ENCODE assay signal across 9 cellular contexts in the genomic region with DNA sequence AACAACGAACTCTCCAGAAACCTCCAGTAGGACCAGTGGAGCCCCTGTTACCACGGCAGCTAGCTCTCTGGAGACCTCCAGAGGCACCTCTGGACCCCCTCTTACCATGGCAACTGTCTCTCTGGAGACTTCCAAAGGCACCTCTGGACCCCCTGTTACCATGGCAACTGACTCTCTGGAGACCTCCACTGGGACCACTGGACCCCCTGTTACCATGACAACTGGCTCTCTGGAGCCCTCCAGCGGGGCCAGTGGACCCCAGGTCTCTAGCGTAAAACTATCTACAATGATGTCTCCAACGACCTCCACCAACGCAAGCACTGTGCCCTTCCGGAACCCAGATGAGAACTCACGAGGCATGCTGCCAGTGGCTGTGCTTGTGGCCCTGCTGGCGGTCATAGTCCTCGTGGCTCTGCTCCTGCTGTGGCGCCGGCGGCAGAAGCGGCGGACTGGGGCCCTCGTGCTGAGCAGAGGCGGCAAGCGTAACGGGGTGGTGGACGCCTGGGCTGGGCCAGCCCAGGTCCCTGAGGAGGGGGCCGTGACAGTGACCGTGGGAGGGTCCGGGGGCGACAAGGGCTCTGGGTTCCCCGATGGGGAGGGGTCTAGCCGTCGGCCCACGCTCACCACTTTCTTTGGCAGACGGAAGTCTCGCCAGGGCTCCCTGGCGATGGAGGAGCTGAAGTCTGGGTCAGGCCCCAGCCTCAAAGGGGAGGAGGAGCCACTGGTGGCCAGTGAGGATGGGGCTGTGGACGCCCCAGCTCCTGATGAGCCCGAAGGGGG. TPM values are rescaled to one million over a fixed set of nuclear protein-coding genes. Genes with fewer than 3 reads are reported as not detected.
DNase-seq lines count a peak whose midpoint lies in the region; ATAC-seq, FAIRE-seq and TF ChIP-seq lines count a peak whose summit lies in the region.
"Had no signal": no experiment of that assay in that cellular context is flagged by ENCODE, and none has a peak within 500 bp of the region (broad histone marks: within the 10 kb centered on the region; RNA-seq: fewer than 3 reads in every experiment).

No MANE protein-coding gene starts in this region.

- ATAC-seq in omental fat pad (ENCODE audit: low FRiP score) = no peak

- peaks cover 56 to 72% (median 66%) of the 10 kb centered on the region in 3 donors for H3K4me1 Mint-ChIP-seq in CD8-positive, alpha-beta memory T cell
- peaks cover 67% of the 10 kb centered on the region for H3K4me1 Mint-ChIP-seq in activated naive CD8-positive, alpha-beta T cell (ENCODE audit: low read depth)
- H3K4me1 Mint-ChIP-seq in neural crest cell = peaks cover 31% of the 10 kb centered on the region

- peaks cover 0 to 4% (median 0%) of the 10 kb centered on the region in 5 donors for H3K9me3 Mint-ChIP-seq in CD8-positive, alpha-beta memory T cell
- H3K9me3 Mint-ChIP-seq in activated naive CD8-positive, alpha-beta T cell (ENCODE audit: low read depth) = no peaks in the 10 kb centered on the region
- H3K9me3 Mint-ChIP-seq in neural crest cell = no peaks in the 10 kb centered on the region

- POLR2A ChIA-PET in CD8-positive, alpha-beta memory T cell (lab: Charles Lee) = interaction anchor here (0.6 kb wide), 1 partner anchor 918 kb away, joined by 3 read pairs; no protein-coding TSS in a partner anchor
- POLR2A ChIA-PET in OCI-LY7 (lab: Charles Lee) = interaction anchor here (0.6 to 1.3 kb wide), 2 partner anchors 12 to 400 kb away, joined by 3 to 4 read pairs; no protein-coding TSS in a partner anchor

- DNase-seq in CD8-positive, alpha-beta memory T cell = peak; percentile 22 to 67 (median 55)
- DNase-seq in OCI-LY7 (ENCODE audit: low spot score) (peak; percentile 83), neural crest cell (ENCODE audit: low read depth, low spot score) (peak; percentile 23), hepatic stellate cell (ENCODE audit: low spot score) (no peak), nucleus accumbens (lab: John Stamatoyannopoulos, UW) (no peak), HTR-8/SVneo (ENCODE audit: insufficient read length, low spot score) (no peak), omental fat pad (ENCODE audit: low spot score) (no peak)

- peak overlapping the region; percentile 98 to 100 (median 99) for H3K4me3 Mint-ChIP-seq in CD8-positive, alpha-beta memory T cell
- peak overlapping the region; percentile 93 for H3K4me3 Mint-ChIP-seq in activated naive CD8-positive, alpha-beta T cell
- no peak overlapping the region for H3K4me3 Mint-ChIP-seq in neural crest cell

- peaks cover 12 to 46% (median 18%) of the 10 kb centered on the region in 3 donors for H3K36me3 Mint-ChIP-seq in CD8-positive, alpha-beta memory T cell
- H3K36me3 Mint-ChIP-seq in activated naive CD8-positive, alpha-beta T cell = peaks cover 4% of the 10 kb centered on the region
- H3K36me3 Mint-ChIP-seq in neural crest cell (ENCODE audit: low read depth) = no peaks in the 10 kb centered on the region

- FAIRE-seq in HTR-8/SVneo (lab: Jason Lieb, UNC) = no peak
- FAIRE-seq: endometrium had no signal

- H3K4me1 ChIP-seq in CD8-positive, alpha-beta memory T cell (ENCODE audit: insufficient read depth, low read length) = peaks cover 50% of the 10 kb centered on the region
- H3K4me1 ChIP-seq in OCI-LY7 (ENCODE audit: insufficient read depth, low read length, poor library complexity, severe bottlenecking) = peaks cover 39% of the 10 kb centered on the region

- peak overlapping the region; percentile 99 for H3K4me2 ChIP-seq in OCI-LY7 (ENCODE audit: low read length)

- H3K27me3 Mint-ChIP-seq in CD8-positive, alpha-beta memory T cell = peaks cover 0 to 9% of the 10 kb centered on the region in 2 donors
- no peaks in the 10 kb centered on the region for H3K27me3 Mint-ChIP-seq in activated naive CD8-positive, alpha-beta T cell
- H3K27me3 Mint-ChIP-seq in neural crest cell (ENCODE audit: low read depth) = no peaks in the 10 kb centered on the region

- TF ChIP-seq CTCF in OCI-LY7 (conservative IDR thresholded peaks at IDR 0.05; ENCODE audit: low read length) = peak; percentile 67
- no peak for TF ChIP-seq CTCF in neural crest cell (conservative IDR thresholded peaks at IDR 0.05)
- no peak for TF ChIP-seq CTCF in omental fat pad (IDR thresholded peaks at IDR 0.05)

- intact Hi-C loops in OCI-LY7 (cut with micrococcal nuclease; ENCODE audit: unreplicated experiment) = loop anchor here (5.0 to 10.0 kb wide), 2 partner anchors 37 to 60 kb away; no protein-coding TSS in a partner anchor

- H3K36me3 ChIP-seq in CD8-positive, alpha-beta memory T cell (ENCODE audit: insufficient read depth, low read length) = no peaks in the 10 kb centered on the region
- H3K36me3 ChIP-seq in OCI-LY7 (ENCODE audit: insufficient read depth, low read length) = peaks cover 17% of the 10 kb centered on the region; the same call in 1 of the 2 replicates

- peak overlapping the region; percentile 92 to 99 (median 98) for H3K27ac Mint-ChIP-seq in CD8-positive, alpha-beta memory T cell
- peak overlapping the region; percentile 98 for H3K27ac Mint-ChIP-seq in activated naive CD8-positive, alpha-beta T cell
- H3K27ac Mint-ChIP-seq in neural crest cell (ENCODE audit: unreplicated experiment) = no peak overlapping the region

- CTCF ChIA-PET in CD8-positive, alpha-beta memory T cell (lab: Charles Lee) = interaction anchor here (0.7 to 1.3 kb wide), 3 partner anchors 21 to 24 kb away, joined by 3 to 5 read pairs (median 3); no protein-coding TSS in a partner anchor
- CTCF ChIA-PET in OCI-LY7 (lab: Charles Lee; ENCODE audit: unreplicated experiment) = no interaction called here

- H3K79me2 ChIP-seq in OCI-LY7 (ENCODE audit: insufficient read depth, low read depth, low read length) = peaks cover 66% of the 10 kb centered on the region

- H3K9me2 ChIP-seq in OCI-LY7 (ENCODE audit: insufficient read depth, low read length) = no peaks in the 10 kb centered on the region

- no peaks in the 10 kb centered on the region for H3K27me3 ChIP-seq in CD8-positive, alpha-beta memory T cell (ENCODE audit: insufficient read depth, low read length, poor library complexity, severe bottlenecking)

- no peaks in the 10 kb centered on the region for H3K9me3 ChIP-seq in CD8-positive, alpha-beta memory T cell (ENCODE audit: low read length)
- H3K9me3 ChIP-seq in OCI-LY7 (ENCODE audit: low read length) = no peaks in the 10 kb centered on the region

- BruUV-seq in OCI-LY7 (replicated peaks; lab: Mats Ljungman, UMichigan) = no TSS peak

- peak overlapping the region; percentile 83 for H3K4me3 ChIP-seq in CD8-positive, alpha-beta memory T cell (ENCODE audit: low read length)
- H3K4me3 ChIP-seq in OCI-LY7 (ENCODE audit: low read depth, low read length, poor library complexity, severe bottlenecking) = peak overlapping the region; percentile 78

- peak overlapping the region; percentile 10; the same call in 1 of the 2 replicates for H2AFZ ChIP-seq in OCI-LY7 (ENCODE audit: low read length)

- peak overlapping the region; percentile 77 for H3K27ac ChIP-seq in CD8-positive, alpha-beta memory T cell (ENCODE audit: low read depth, low read length)
- peak overlapping the region; percentile 81 for H3K27ac ChIP-seq in OCI-LY7 (ENCODE audit: low read depth, low read length, poor library complexity, severe bottlenecking)

- H4K20me1 ChIP-seq in OCI-LY7 (ENCODE audit: insufficient read depth, low read length) = no peaks in the 10 kb centered on the region

RNA-seq across cellular contexts. Expression of a gene that starts 1.3 kb away (rescaled TPM):
- total RNA-seq in CD8-positive, alpha-beta memory T cell = 100 to 1,000 TPM; 136 to 144 TPM
- 255 TPM for polyA plus RNA-seq in CD8-positive, alpha-beta memory T cell
- 43.6 and 59.4 TPM in 2 replicates for total RNA-seq in OCI-LY7 (2014; rRNA removed; shearing (Covaris generic))
- total RNA-seq in OCI-LY7 (2022) = 87.6 and 90.5 TPM in 2 replicates
- total RNA-seq in neural crest cell = 0.07 and 0.16 TPM in 2 replicates
- total RNA-seq in omental fat pad = 1 to 10 TPM in 3 of 4 donors, under 1 TPM in 1; 0.46 to 4.4 (median 1.1) TPM

RNA-seq across cellular contexts. Expression of a gene that starts 14.7 kb away (rescaled TPM):
- 1 to 10 TPM; 3.0 to 3.5 TPM for total RNA-seq in CD8-positive, alpha-beta memory T cell
- polyA plus RNA-seq in CD8-positive, alpha-beta memory T cell = 0.74 TPM
- 9.4 and 10.6 TPM in 2 replicates for total RNA-seq in OCI-LY7 (2014; rRNA removed; shearing (Covaris generic))
- 12.6 and 15.8 TPM in 2 replicates for total RNA-seq in OCI-LY7 (2022)
- total RNA-seq in neural crest cell = 77.3 and 79.5 TPM in 2 replicates
- total RNA-seq in omental fat pad = 10 to 100 TPM in 2 of 4 donors, 1 to 10 TPM in 2; 6.1 to 27.1 (median 8.5) TPM

Comparison
In these comparisons a context has a peak if more than half of its experiments do, and no peak if none do; other contexts are left out.
1. DNase-seq: peak in CD8-positive, alpha-beta memory T cell (5 of 5), OCI-LY7 (single experiment) and neural crest cell (single experiment); none in hepatic stellate cell (single experiment), nucleus accumbens (0 of 56), HTR-8/SVneo (single experiment) and omental fat pad (single experiment).
2. RNA of a gene that starts 1.3 kb away (total RNA-seq): 136 to 144 TPM in CD8-positive, alpha-beta memory T cell and 43.6 to 90.5 TPM in OCI-LY7; 0.46 to 4.4 TPM in omental fat pad and 0.07 to 0.16 TPM in neural crest cell; every median in the first group is over 4 times any median in the second.